8 cellular contexts compared by ENCODE assay signal in genomic region chr2:73386894-73387636, GRCh38. TPM values are rescaled to one million over a fixed set of nuclear protein-coding genes. Genes with fewer than 3 reads are reported as not detected.
DNase-seq lines count a peak whose midpoint lies in the region; TF ChIP-seq lines count a peak whose summit lies in the region.

No MANE protein-coding gene starts in this region.

- H3K79me2 ChIP-seq in SK-N-SH (ENCODE audit: insufficient read depth), result peaks cover 57% of the 10 kb centered on the region

- H3K27me3 Mint-ChIP-seq in glutamatergic neuron (ENCODE audit: unreplicated experiment), result peaks cover 5% of the 10 kb centered on the region

- H3K4me2 ChIP-seq in SK-N-SH, result peak overlapping the region; percentile 76

- CTCF ChIA-PET in SK-N-SH (lab: Yijun Ruan, JAX), result interaction anchor here (0.8 to 1.4 kb wide), 2 partner anchors 64 to 96 kb away, joined by 3 read pairs; no protein-coding TSS in a partner anchor

- TF ChIP-seq CTCF in SK-N-SH (IDR thresholded peaks at IDR 0.05), result no peak
- no peak for TF ChIP-seq CTCF in glutamatergic neuron (IDR thresholded peaks at IDR 0.05; ENCODE audit: partially characterized antibody, unreplicated experiment)
- TF ChIP-seq CTCF in spleen (IDR thresholded peaks at IDR 0.05 in 8 of 11, conservative IDR thresholded peaks at IDR 0.05 in 3 of 11), result no peak

- H3K9me2 ChIP-seq in SK-N-SH, result no peaks in the 10 kb centered on the region

- H3K4me3 ChIP-seq in SK-N-SH (ENCODE audit: low read depth in 2 of 2, low read length in 1 of 2) (peak overlapping the region; percentile 91 to 92), spleen (peak overlapping the region in 7 of 8 donors; percentile 66 to 90 (median 86))

- TF ChIP-seq EP300 in SK-N-SH (IDR thresholded peaks at IDR 0.05; ENCODE audit: borderline replicate concordance in 1 of 2, low read depth in 1 of 2, low read length in 1 of 2), result no peak

- H3K9me3 Mint-ChIP-seq in glutamatergic neuron (ENCODE audit: unreplicated experiment), result peaks cover 2% of the 10 kb centered on the region

- H3K4me1 Mint-ChIP-seq in glutamatergic neuron (ENCODE audit: low read depth, unreplicated experiment), result peaks cover 11% of the 10 kb centered on the region

- H3K27ac Mint-ChIP-seq in glutamatergic neuron (ENCODE audit: unreplicated experiment), result peak overlapping the region; percentile 97

- no peak for TF ChIP-seq RAD21 in SK-N-SH (IDR thresholded peaks at IDR 0.05; ENCODE audit: low read length)

- peak overlapping the region; percentile 73 for H2AFZ ChIP-seq in SK-N-SH (ENCODE audit: low read depth)

- H3K36me3 ChIP-seq in SK-N-SH (replicated peaks in 1 of 2; ENCODE audit: control insufficient read depth in 1 of 2, insufficient read depth in 2 of 2, low read length in 1 of 2) (no peaks in the 10 kb centered on the region), spleen (no peaks in the 10 kb centered on the region)

- H3K9ac ChIP-seq in SK-N-SH, result peak overlapping the region; percentile 86

- H3K27me3 ChIP-seq in SK-N-SH (ENCODE audit: insufficient read depth), result no peaks in the 10 kb centered on the region
- no peaks in the 10 kb centered on the region for H3K27me3 ChIP-seq in spleen (replicated peaks in 1 of 7)

- 18% methylated on average over 6 of the region's 6 CpGs for WGBS in SK-N-SH (ENCODE audit: low lambda C conversion rate)
- 36 to 41% (median 39%) methylated on average over 6 of the region's 6 CpGs for WGBS in spleen, 5 donors

- intact Hi-C loops in spleen (cut with DNase I; ENCODE audit: low total_unique reads), result loop anchor here (10.0 kb wide), 1 partner anchor 102 kb away; the partner anchor contains the start of gene FBXO41

- H3K4me1 ChIP-seq in SK-N-SH (ENCODE audit: control insufficient read depth in 1 of 2, insufficient read depth in 2 of 2, low read depth in 1 of 2, low read length in 1 of 2), result peaks cover 5 to 11% of the 10 kb centered on the region in 2 experiments; a peak in 3 of 4 replicates
- peaks cover 0 to 30% (median 17%) of the 10 kb centered on the region in 6 donors for H3K4me1 ChIP-seq in spleen

- peaks cover 13% of the 10 kb centered on the region for H3F3A ChIP-seq in SK-N-SH (replicated peaks; ENCODE audit: insufficient read depth)

- no peaks in the 10 kb centered on the region for H3K9me3 ChIP-seq in SK-N-SH
- H3K9me3 ChIP-seq in spleen, result no peaks in the 10 kb centered on the region

- POLR2A ChIA-PET in SK-N-SH (lab: Yijun Ruan, JAX), result interaction anchor here (2.0 kb wide), 1 partner anchor 153 kb away, joined by 5 read pairs; the partner anchor contains the start of gene CCT7

- H3K36me3 Mint-ChIP-seq in glutamatergic neuron (ENCODE audit: unreplicated experiment), result no peaks in the 10 kb centered on the region

- TF ChIP-seq POLR2A in spleen (IDR thresholded peaks at IDR 0.05), result no peak

- peak overlapping the region; percentile 95 for H3K4me3 Mint-ChIP-seq in glutamatergic neuron (ENCODE audit: unreplicated experiment)

- 0 out of 2 replicates have a peak, but pooled peaks cover 5% of the 10 kb centered on the region for H4K20me1 ChIP-seq in SK-N-SH (ENCODE audit: insufficient read depth)

- DNase-seq in NCI-H1105 treated with DMSO at 0.1 percent for 48 hours (lab: John Stamatoyannopoulos, UW) (peak; percentile 21), NCI-H1105 (lab: John Stamatoyannopoulos, UW) (no peak), SK-N-SH (no peak), glutamatergic neuron (no peak), spleen (no peak), SIG-M5 treated with dmso at 0.1 percent for 504 hours (lab: John Stamatoyannopoulos, UW; ENCODE audit: unreplicated experiment) (no peak), dermis blood vessel endothelial cell (no peak)
- DNase-seq in activated CD4-positive, CD25-positive, alpha-beta regulatory T cell treated with anti-CD3 and anti-CD28 coated beads, Interleukin-2, amount 50 U/mL, for 72 hours, result no peak

- H3K27ac ChIP-seq in SK-N-SH (ENCODE audit: low read depth in 2 of 2, low read length in 1 of 2) (peak overlapping the region; percentile 78 to 92; a peak in 2 of 4 replicates), spleen (peak overlapping the region in 6 of 8 donors; percentile 89 to 97 (median 92))

TF ChIP-seq in SK-N-SH, 30 proteins besides CTCF, POLR2A, EP300 and RAD21:
- TF ChIP-seq SMC3 (IDR thresholded peaks at IDR 0.05; ENCODE audit: low read depth, low read length) (no peak), REST (IDR thresholded peaks at IDR 0.05; ENCODE audit: low read depth, low read length) (peak; percentile 49; the same call in 1 of the 2 replicates)

RNA-seq across cellular contexts. Expression of gene ALMS1, which starts 1.4 kb away (rescaled TPM):
- polyA plus RNA-seq in SK-N-SH (2012; rRNA removed) (7.0 and 7.1 TPM in 2 replicates), spleen (1 to 10 TPM; 3.8 to 4.6 (median 4.4) TPM)
- polyA plus RNA-seq in SK-N-SH (2012; cell fraction: cytosol; rRNA removed), result 6.0 and 6.3 TPM in 2 replicates
- polyA plus RNA-seq in SK-N-SH (2012; cell fraction: nucleus; rRNA removed), result 15.1 and 18.2 TPM in 2 replicates
- total RNA-seq in glutamatergic neuron (ENCODE audit: unreplicated experiment) (50.5 TPM), spleen (10 to 100 TPM; 12.8 to 34.2 (median 21.4) TPM), dermis blood vessel endothelial cell (10.6 and 13.7 TPM in 2 replicates)
